ENCODE assay signal across 8 cellular contexts in the genomic region with DNA sequence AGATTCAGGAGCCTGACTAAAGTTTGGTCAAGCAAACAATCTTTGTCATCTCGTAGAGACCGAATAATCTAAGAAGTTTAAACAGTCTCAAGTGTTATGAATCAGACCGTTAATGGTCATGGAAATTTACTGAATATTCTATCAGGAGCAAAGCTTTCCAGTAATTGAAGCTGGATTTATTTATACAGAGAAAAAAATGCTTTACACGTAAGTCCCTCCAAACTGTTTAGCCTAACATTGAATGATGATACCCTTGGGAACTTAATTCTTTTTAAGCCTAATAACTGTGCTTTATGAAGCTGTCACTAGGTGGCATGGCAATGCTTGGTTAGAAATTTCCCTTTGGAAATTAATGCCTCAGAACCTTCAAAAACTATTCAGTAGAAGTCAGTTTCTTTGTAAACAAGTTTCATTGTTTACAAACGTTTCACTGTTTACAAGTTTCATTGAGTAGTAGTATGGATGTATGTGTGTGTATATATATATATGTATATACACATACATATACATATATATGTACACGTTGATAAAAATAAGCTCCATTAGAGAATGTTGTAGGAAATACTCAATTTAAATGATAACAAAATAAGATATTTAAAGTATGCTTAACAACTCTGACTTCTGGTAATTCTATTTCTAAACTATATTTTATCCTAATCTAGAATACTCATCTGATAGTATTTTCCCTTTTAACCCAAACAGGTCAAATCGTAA. TPM values are rescaled to one million over a fixed set of nuclear protein-coding genes. Genes with fewer than 3 reads are reported as not detected.
DNase-seq lines count a peak whose midpoint lies in the region; ATAC-seq and TF ChIP-seq lines count a peak whose summit lies in the region.

No MANE protein-coding gene starts in this region.

- no peaks in the 10 kb centered on the region for H3K4me1 ChIP-seq in testis

- no peak overlapping the region for H3K4me3 ChIP-seq in H7 (ENCODE audit: insufficient read depth, low read depth, low read length)
- no peak overlapping the region for H3K4me3 ChIP-seq in testis

- H3K9me3 ChIP-seq in testis: no peaks in the 10 kb centered on the region

- WGBS in testis, 2 donors: 44 to 49% methylated on average over 7 of the region's 7 CpGs

- TF ChIP-seq POLR2A in testis (IDR thresholded peaks at IDR 0.05): no peak

- no peaks in the 10 kb centered on the region for H3K4me1 Mint-ChIP-seq in activated naive CD8-positive, alpha-beta T cell treated with anti-CD3 and anti-CD28 coated beads, Interleukin-2, amount 50 U/mL, for 24 hours

- H3K27me3 ChIP-seq in H7 (ENCODE audit: control insufficient read depth, insufficient read depth, low read length) (no peaks in the 10 kb centered on the region), testis (no peaks in the 10 kb centered on the region)

- peak; percentile 33 to 57 (median 54) for TF ChIP-seq CTCF in testis (IDR thresholded peaks at IDR 0.05)

- intact Hi-C loops in testis (cut with DNase I; ENCODE audit: low total_unique reads): no loop called here

- no peaks in the 10 kb centered on the region for H3K36me3 Mint-ChIP-seq in activated naive CD8-positive, alpha-beta T cell treated with anti-CD3 and anti-CD28 coated beads, Interleukin-2, amount 50 U/mL, for 24 hours (ENCODE audit: low read depth)

- H3K4me3 Mint-ChIP-seq in activated naive CD8-positive, alpha-beta T cell treated with anti-CD3 and anti-CD28 coated beads, Interleukin-2, amount 50 U/mL, for 24 hours: no peak overlapping the region

- no peak for ATAC-seq in activated naive CD8-positive, alpha-beta T cell treated with anti-CD3 and anti-CD28 coated beads, Interleukin-2, amount 50 U/mL, for 24 hours

- no peak overlapping the region for H3K27ac Mint-ChIP-seq in activated naive CD8-positive, alpha-beta T cell treated with anti-CD3 and anti-CD28 coated beads, Interleukin-2, amount 50 U/mL, for 24 hours

- no peaks in the 10 kb centered on the region for H3K9me3 Mint-ChIP-seq in activated naive CD8-positive, alpha-beta T cell treated with anti-CD3 and anti-CD28 coated beads, Interleukin-2, amount 50 U/mL, for 24 hours

- DNase-seq in Daoy (ENCODE audit: low read depth) (peak; percentile 22), H7 (peak; percentile 20), NCI-H1694 treated with DMSO at 0.1 percent for 48 hours (lab: John Stamatoyannopoulos, UW) (peak; percentile 17), astrocyte of the hippocampus (ENCODE audit: low read depth, low spot score) (peak; percentile 48), iPS-NIHi7 (ENCODE audit: extremely low spot score) (peak; percentile 31), testis (no peak), islet precursor cell (no peak)
- DNase-seq in activated naive CD8-positive, alpha-beta T cell treated with anti-CD3 and anti-CD28 coated beads, Interleukin-2, amount 50 U/mL, for 24 hours: no peak

- H3K36me3 ChIP-seq in H7 (replicated peaks; ENCODE audit: control insufficient read depth, insufficient read depth, low read length): no peaks in the 10 kb centered on the region
- no peaks in the 10 kb centered on the region for H3K36me3 ChIP-seq in testis (ENCODE audit: low read depth, missing control alignments)

- H3K27me3 Mint-ChIP-seq in activated naive CD8-positive, alpha-beta T cell treated with anti-CD3 and anti-CD28 coated beads, Interleukin-2, amount 50 U/mL, for 24 hours: no peaks in the 10 kb centered on the region

- H3K27ac ChIP-seq in testis: no peak overlapping the region

RNA-seq across cellular contexts. Expression of a gene that starts 32.1 kb away (rescaled TPM):
- total RNA-seq in Daoy (2014; rRNA removed; shearing (Covaris generic)): 1.1 and 2.4 TPM in 2 replicates
- total RNA-seq in H7 (2014; rRNA removed; shearing (Covaris generic)): 2.9 and 5.3 TPM in 2 replicates
- total RNA-seq in testis: 1 to 10 TPM; 5.0 to 8.0 TPM
- polyA plus RNA-seq in testis (ENCODE audit: insufficient read depth, low read depth, low replicate concordance): 6.7 TPM

RNA-seq across cellular contexts. Expression of a gene that starts 32.2 kb away (rescaled TPM):
- 33.9 and 39.3 TPM in 2 replicates for total RNA-seq in Daoy (2014; rRNA removed; shearing (Covaris generic))
- total RNA-seq in H7 (2014; rRNA removed; shearing (Covaris generic)): 27.5 and 34.6 TPM in 2 replicates
- total RNA-seq in testis: 10 to 100 TPM; 49.0 to 75.4 TPM
- polyA plus RNA-seq in testis (ENCODE audit: insufficient read depth, low read depth, low replicate concordance): 23.1 TPM

RNA-seq across cellular contexts. Expression of a gene that starts 34.1 kb away (rescaled TPM):
- total RNA-seq in Daoy (2014; rRNA removed; shearing (Covaris generic)): 57.4 and 57.7 TPM in 2 replicates
- 33.0 and 38.5 TPM in 2 replicates for total RNA-seq in H7 (2014; rRNA removed; shearing (Covaris generic))
- total RNA-seq in testis: 10 to 100 TPM; 11.4 to 17.6 TPM
- 38.1 TPM for polyA plus RNA-seq in testis (ENCODE audit: insufficient read depth, low read depth, low replicate concordance)

Comparison
In these comparisons a context has a peak if more than half of its experiments do, and no peak if none do; other contexts are left out.
1. DNase-seq: peak in Daoy (single experiment), H7 (single experiment), NCI-H1694 treated with DMSO at 0.1 percent for 48 hours (single experiment), astrocyte of the hippocampus (single experiment) and iPS-NIHi7 (single experiment); none in testis (single experiment), activated naive CD8-positive, alpha-beta T cell treated with anti-CD3 and anti-CD28 coated beads, Interleukin-2, amount 50 U/mL, for 24 hours (single experiment) and islet precursor cell (single experiment).